Comparison of ENCODE assay signal across 8 cellular contexts in genomic region chr6:27824248-27825024, GRCh38.
DNase-seq lines count a peak whose midpoint lies in the region; ATAC-seq and TF ChIP-seq lines count a peak whose summit lies in the region.
"Not testable (repeated sequence)": the region's sequence is repeated elsewhere in the genome, so short reads cannot be mapped to it uniquely, and the experiment has no call there.

No MANE protein-coding gene starts in this region.

- peak overlapping the region; percentile 23; the same call in 1 of the 2 replicates for H2AFZ ChIP-seq in MM.1S (ENCODE audit: low read length)
- peak overlapping the region; percentile 48 for H2AFZ ChIP-seq in osteoblast (ENCODE audit: low read length)

- ATAC-seq in GM18520 (IDR thresholded peaks at IDR 0.05; ENCODE audit: unreplicated experiment): peak; percentile 53
- peak; percentile 78 for ATAC-seq in HG02798 (IDR thresholded peaks at IDR 0.05; ENCODE audit: poor library complexity, unreplicated experiment)
- ATAC-seq in heart left ventricle: peak; percentile 62 to 84 (median 76)

- intact Hi-C loops in A673 (cut with micrococcal nuclease; ENCODE audit: unreplicated experiment); heart left ventricle (cut with DNase I): not testable (repeated sequence)

- DNase-seq in A673 (ENCODE audit: low spot score) (peak; percentile 78), MM.1S (peak; percentile 78), SKM-1 (lab: John Stamatoyannopoulos, UW; ENCODE audit: unreplicated experiment) (peak; percentile 47), heart left ventricle (peak in 1 of 5 donors; percentile 24), osteoblast (ENCODE audit: insufficient read length, low spot score, missing footprints) (peak; percentile 87)

- H3K9ac ChIP-seq in MM.1S (ENCODE audit: low read length): peak overlapping the region; percentile 87

- not testable (repeated sequence) for H3K27me3 ChIP-seq in A673 (replicated peaks; ENCODE audit: insufficient read depth, low read depth, low read length, poor library complexity); MM.1S (replicated peaks; ENCODE audit: insufficient read depth, low read length); osteoblast (ENCODE audit: insufficient read depth, low read length)
- H3K27me3 ChIP-seq in heart left ventricle: peaks cover 0 to 43% (median 0%) of the 10 kb centered on the region in 9 donors

- WGBS in heart left ventricle, 4 donors: 13 to 23% (median 14%) methylated on average over 25 to 33 of the region's 47 CpGs

- H3K79me2 ChIP-seq in MM.1S (ENCODE audit: low read length); osteoblast (ENCODE audit: insufficient read depth, low read length): not testable (repeated sequence)

- TSS peak; percentile 85 for BruUV-seq in A673 (replicated peaks; lab: Mats Ljungman, UMichigan)

- H3K36me3 ChIP-seq in A673 (ENCODE audit: insufficient read depth, low read length, poor library complexity, severe bottlenecking); MM.1S (replicated peaks; ENCODE audit: insufficient read depth, low read length); heart left ventricle; osteoblast (ENCODE audit: insufficient read depth, low read length): not testable (repeated sequence)

- not testable (repeated sequence) for H3K9me3 ChIP-seq in A673 (ENCODE audit: low read depth, low read length, poor library complexity, severe bottlenecking); MM.1S (replicated peaks; ENCODE audit: insufficient read depth, low read length); heart left ventricle; osteoblast (ENCODE audit: low read depth, low read length)

- not testable (repeated sequence) for H3K9me2 ChIP-seq in MM.1S (replicated peaks; ENCODE audit: insufficient read depth, low read length)

- TF ChIP-seq CTCF in A673 (conservative IDR thresholded peaks at IDR 0.05; ENCODE audit: low read depth, low read length); MM.1S (IDR thresholded peaks at IDR 0.05; ENCODE audit: low read length); heart left ventricle (IDR thresholded peaks at IDR 0.05); osteoblast (IDR thresholded peaks at IDR 0.05; ENCODE audit: extremely low read depth, low read depth, low read length): not testable (repeated sequence)

- peaks cover 19% of the 10 kb centered on the region for H3F3A ChIP-seq in MM.1S (ENCODE audit: insufficient read depth, low read length)

- H3K4me3 ChIP-seq in A673 (ENCODE audit: low read depth, low read length, poor library complexity, severe bottlenecking) (peak overlapping the region; percentile 53), MM.1S (ENCODE audit: low read length) (peak overlapping the region; percentile 79), heart left ventricle (peak overlapping the region; percentile 27 to 71 (median 54)), osteoblast (ENCODE audit: insufficient read depth, low read length) (peak overlapping the region; percentile 80)

- not testable (repeated sequence) for H3K4me1 ChIP-seq in A673 (ENCODE audit: insufficient read depth, low read length, poor library complexity, severe bottlenecking); MM.1S (ENCODE audit: low read length)
- H3K4me1 ChIP-seq in heart left ventricle (peaks cover 0 to 15% (median 4%) of the 10 kb centered on the region in 12 donors), osteoblast (ENCODE audit: insufficient read depth, low read length) (peaks cover 11% of the 10 kb centered on the region)

- TF ChIP-seq POLR2A in heart left ventricle (IDR thresholded peaks at IDR 0.05): peak in 1 of 2 donors; percentile 10

- H3K27ac ChIP-seq in A673 (ENCODE audit: low read depth, low read length, poor library complexity, severe bottlenecking) (peak overlapping the region; percentile 70), MM.1S (ENCODE audit: low read length) (peak overlapping the region; percentile 98), angular gyrus (ENCODE audit: low read depth, low read length) (peak overlapping the region; percentile 73), heart left ventricle (peak overlapping the region in 11 of 12 donors; percentile 29 to 86 (median 66)), osteoblast (ENCODE audit: low read depth, low read length) (peak overlapping the region; percentile 88)

- POLR2A ChIA-PET in A673 (lab: Charles Lee; ENCODE audit: low non-redundant PET): interaction anchor here (0.5 to 0.8 kb wide), 6 partner anchors 14 to 691 kb away, joined by 3 to 4 read pairs (median 4); a partner anchor contains a TSS

- H4K20me1 ChIP-seq in MM.1S (ENCODE audit: insufficient read depth, low read length); osteoblast (ENCODE audit: insufficient read depth, low read length): not testable (repeated sequence)

- H3K4me2 ChIP-seq in MM.1S (ENCODE audit: low read depth, low read length): peak overlapping the region; percentile 97
- peak overlapping the region; percentile 88 for H3K4me2 ChIP-seq in osteoblast (ENCODE audit: insufficient read depth, low read length)

- CTCF ChIA-PET in A673 (lab: Charles Lee): interaction anchor here (1.0 kb wide), 1 partner anchor 70 kb away, joined by 3 read pairs; no protein-coding TSS in a partner anchor
